1 cellular context compared by ENCODE assay signal in genomic region chr1:44696789-44697188, GRCh38.
TF ChIP-seq lines count a peak whose summit lies in the region.

No MANE protein-coding gene starts in this region.

TF ChIP-seq in H1, 55 proteins besides CTCF, POLR2A, EP300 and RAD21:
- TF ChIP-seq YY1 (IDR thresholded peaks at IDR 0.05; ENCODE audit: low read depth, low read length) (no peak), SIRT6 (IDR thresholded peaks at IDR 0.05; ENCODE audit: low read length) (no peak), CHD1 (IDR thresholded peaks at IDR 0.05; ENCODE audit: low read depth, low read length) (no peak), JUND (IDR thresholded peaks at IDR 0.05; ENCODE audit: low read length) (no peak), HDAC2 (IDR thresholded peaks at IDR 0.05; ENCODE audit: borderline replicate concordance in 1 of 2, low read depth in 2 of 2, low read length in 2 of 2) (no peak), TEAD4 (IDR thresholded peaks at IDR 0.05; ENCODE audit: low read depth, low read length) (no peak), EGR1 (IDR thresholded peaks at IDR 0.05; ENCODE audit: borderline replicate concordance, low read depth, low read length) (no peak), TCF12 (IDR thresholded peaks at IDR 0.05; ENCODE audit: low read depth, low read length) (no peak), SAP30 (IDR thresholded peaks at IDR 0.05; ENCODE audit: insufficient read depth, insufficient replicate concordance, low read length) (no peak), JUN (IDR thresholded peaks at IDR 0.05; ENCODE audit: low read depth, low read length) (no peak), BRCA1 (IDR thresholded peaks at IDR 0.05; ENCODE audit: low read depth, low read length) (no peak), GABPA (IDR thresholded peaks at IDR 0.05; ENCODE audit: borderline replicate concordance, insufficient read depth, low read length) (no peak), POLR2AphosphoS5 (IDR thresholded peaks at IDR 0.05; ENCODE audit: low read depth, low read length) (no peak), PHF8 (conservative IDR thresholded peaks at IDR 0.05; ENCODE audit: low read depth, low read length) (no peak), SP4 (IDR thresholded peaks at IDR 0.05; ENCODE audit: low read length) (no peak), CHD2 (IDR thresholded peaks at IDR 0.05; ENCODE audit: low read length) (no peak), HDAC6 (IDR thresholded peaks at IDR 0.05; ENCODE audit: low read depth, low read length) (no peak), SP1 (IDR thresholded peaks at IDR 0.05; ENCODE audit: low read depth, low read length) (no peak), EZH2 (IDR thresholded peaks at IDR 0.05; ENCODE audit: low read depth, low read length, severe bottlenecking) (no peak)
